15 cellular contexts compared by ENCODE assay signal in the genomic region with DNA sequence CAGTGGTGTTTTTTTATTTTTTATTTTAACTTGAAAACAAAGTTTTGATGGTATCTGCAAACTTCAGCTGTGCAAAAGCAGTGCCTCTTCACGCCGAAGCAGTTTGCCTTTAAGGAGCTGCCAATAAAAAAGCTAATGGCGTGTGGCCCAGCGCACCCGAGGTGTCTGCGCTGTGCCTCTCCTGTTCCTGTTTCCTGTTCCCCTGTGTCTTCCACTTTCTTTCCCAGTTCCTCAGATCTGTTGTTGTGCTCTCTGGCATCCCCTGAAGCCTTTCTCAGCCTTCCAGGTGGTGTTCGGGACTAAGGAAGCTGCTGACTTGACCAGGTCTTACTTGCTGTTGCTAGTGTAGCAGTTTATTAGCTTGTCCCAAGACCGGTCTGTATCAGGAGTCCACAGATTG.
DNase-seq lines count a peak whose midpoint lies in the region; ATAC-seq and TF ChIP-seq lines count a peak whose summit lies in the region.
"Had no signal": no experiment of that assay in that cellular context is flagged by ENCODE, and none has a peak within 500 bp of the region (broad histone marks: within the 10 kb centered on the region; RNA-seq: fewer than 3 reads in every experiment).

No MANE protein-coding gene starts in this region.

- peak overlapping the region; percentile 86 for H3K27ac Mint-ChIP-seq in mesothelial cell of epicardium
- H3K27ac Mint-ChIP-seq: activated T-helper 2 cell treated with anti-CD3 and anti-CD28 coated beads, Interferon-gamma antibody, Interleukin-2, Interleukin-4, amounts not matched to agents 10 μg/mL and 5 μg/mL and 100 μg/mL, durations not matched to agents 14 hours and 24 hours and 36 hours; T-cell had no signal

- H3K36me3 ChIP-seq in cardiac muscle cell: peaks cover 5% of the 10 kb centered on the region
- peaks cover 24% of the 10 kb centered on the region for H3K36me3 ChIP-seq in upper lobe of right lung
- H3K36me3 ChIP-seq in spleen: peaks cover 0 to 76% (median 26%) of the 10 kb centered on the region in 6 donors

- H3K4me1 Mint-ChIP-seq in mesothelial cell of epicardium: peaks cover 51% of the 10 kb centered on the region

- TF ChIP-seq CTCF in cardiac muscle cell (IDR thresholded peaks at IDR 0.05; ENCODE audit: low read depth, low read length): no peak
- TF ChIP-seq CTCF in mesothelial cell of epicardium (IDR thresholded peaks at IDR 0.05; ENCODE audit: unreplicated experiment): no peak
- no peak for TF ChIP-seq CTCF in upper lobe of right lung (IDR thresholded peaks at IDR 0.05)
- TF ChIP-seq CTCF in spleen (IDR thresholded peaks at IDR 0.05 in 8 of 11, conservative IDR thresholded peaks at IDR 0.05 in 3 of 11): no peak

- 64 to 85% (median 74%) methylated on average over 8 of the region's 8 CpGs for WGBS in spleen, 5 donors

- no peaks in the 10 kb centered on the region for H3K9me3 ChIP-seq in cardiac muscle cell (ENCODE audit: low read depth)
- no peaks in the 10 kb centered on the region for H3K9me3 ChIP-seq in upper lobe of right lung
- no peaks in the 10 kb centered on the region for H3K9me3 ChIP-seq in spleen

- no peaks in the 10 kb centered on the region for H3K9me3 Mint-ChIP-seq in mesothelial cell of epicardium
- H3K9me3 Mint-ChIP-seq: activated T-helper 2 cell treated with anti-CD3 and anti-CD28 coated beads, Interferon-gamma antibody, Interleukin-2, Interleukin-4, amounts not matched to agents 10 μg/mL and 5 μg/mL and 100 μg/mL, durations not matched to agents 14 hours and 24 hours and 36 hours; naive thymus-derived CD8-positive, alpha-beta T cell; T-cell had no signal

- H3K4me3 Mint-ChIP-seq in mesothelial cell of epicardium: no peak overlapping the region
- H3K4me3 Mint-ChIP-seq: naive thymus-derived CD8-positive, alpha-beta T cell; T-cell had no signal

- intact Hi-C loops in Right ventricle myocardium inferior (cut with DNase I): loop anchor here (5.0 kb wide), 1 partner anchor 37 kb away; no protein-coding TSS in a partner anchor
- intact Hi-C loops in upper lobe of right lung (cut with DNase I): no loop called here
- intact Hi-C loops in spleen (cut with DNase I; ENCODE audit: low total_unique reads): no loop called here

- ATAC-seq in Right ventricle myocardium inferior: no peak
- ATAC-seq in upper lobe of right lung: no peak
- ATAC-seq: esophagus mucosa; naive thymus-derived CD8-positive, alpha-beta T cell; T-cell had no signal

- TF ChIP-seq POLR2A in spleen (IDR thresholded peaks at IDR 0.05): no peak

- no peaks in the 10 kb centered on the region for H3K27me3 Mint-ChIP-seq in mesothelial cell of epicardium (ENCODE audit: low read depth)
- H3K27me3 Mint-ChIP-seq: naive thymus-derived CD8-positive, alpha-beta T cell; T-cell had no signal

- H3K4me1 ChIP-seq in cardiac muscle cell (ENCODE audit: low read depth): peaks cover 25% of the 10 kb centered on the region
- H3K4me1 ChIP-seq in upper lobe of right lung: peaks cover 41% of the 10 kb centered on the region
- peaks cover 0 to 42% (median 17%) of the 10 kb centered on the region in 6 donors for H3K4me1 ChIP-seq in spleen

- H3K36me3 Mint-ChIP-seq in mesothelial cell of epicardium: peaks cover 19% of the 10 kb centered on the region

- H3K27ac ChIP-seq in cardiac muscle cell (peak overlapping the region; percentile 16), upper lobe of right lung (peak overlapping the region; percentile 67), spleen (no peak overlapping the region)

- H3K4me3 ChIP-seq in cardiac muscle cell (no peak overlapping the region), upper lobe of right lung (peak overlapping the region; percentile 9), spleen (no peak overlapping the region)
- H3K4me3 ChIP-seq: skin epidermis had no signal

- no peak for DNase-seq in cardiac muscle cell (ENCODE audit: low read depth in 1 of 2, low spot score in 1 of 2)
- no peak for DNase-seq in Right ventricle myocardium inferior (ENCODE audit: missing footprints)
- DNase-seq in dermis blood vessel endothelial cell: peak; percentile 34
- DNase-seq in mesothelial cell of epicardium (ENCODE audit: low spot score in 2 of 2, unreplicated experiment in 2 of 2): no peak
- DNase-seq in upper lobe of right lung: no peak
- no peak for DNase-seq in AG20443 (ENCODE audit: low spot score)
- DNase-seq in spleen: no peak
- DNase-seq in NOMO-1 (lab: John Stamatoyannopoulos, UW; ENCODE audit: unreplicated experiment in 2 of 2): no peak
- DNase-seq: activated CD4-positive, alpha-beta T cell treated with anti-CD3 and anti-CD28 coated beads, Interleukin-2, amount 50 U/mL, for 1 hour; DMS53; naive thymus-derived CD8-positive, alpha-beta T cell; T-cell had no signal

- H3K27me3 ChIP-seq in cardiac muscle cell (no peaks in the 10 kb centered on the region), upper lobe of right lung (no peaks in the 10 kb centered on the region), spleen (replicated peaks in 1 of 7) (no peaks in the 10 kb centered on the region)

Comparison
In these comparisons a context has a peak if more than half of its experiments do, and no peak if none do; other contexts are left out.
1. H3K27ac ChIP-seq: peak in cardiac muscle cell (single experiment) and upper lobe of right lung (single experiment); none in spleen (0 of 8).